ENCODE assay signal across 31 cellular contexts in the genomic region with DNA sequence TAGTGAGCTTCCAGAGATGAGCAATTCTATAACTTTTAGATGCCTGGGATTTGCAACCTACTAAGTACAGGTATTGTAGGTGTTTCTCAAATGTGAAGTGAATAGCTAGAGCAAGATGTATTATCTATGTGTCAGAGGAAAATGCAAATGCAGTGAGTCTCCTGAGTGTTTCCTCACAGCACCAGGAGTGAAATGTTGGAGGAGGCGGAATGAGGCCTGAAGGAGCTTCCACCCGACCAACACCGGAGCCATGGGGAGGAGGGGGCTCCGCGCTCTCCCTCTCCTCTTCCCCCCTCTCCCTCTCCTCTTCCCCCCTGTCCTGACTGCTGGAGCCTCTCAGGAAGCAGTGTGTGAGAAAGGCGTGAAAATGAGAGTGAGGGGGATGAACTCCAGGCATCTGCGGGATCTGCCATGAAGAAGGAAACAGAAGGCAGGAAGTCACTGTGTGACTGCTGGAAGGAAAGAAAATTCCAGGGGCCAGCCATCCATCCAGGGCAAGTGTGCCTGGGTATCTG.
"Had no signal": no experiment of that assay in that cellular context is flagged by ENCODE, and none has a peak within 500 bp of the region (broad histone marks: within the 10 kb centered on the region; RNA-seq: fewer than 3 reads in every experiment).

No MANE protein-coding gene starts in this region.

- H3K27me3 ChIP-seq: adrenal gland, body of pancreas, colonic mucosa, esophagus muscularis mucosa had no signal

- H3K27ac ChIP-seq: adrenal gland, body of pancreas, colonic mucosa, esophagus muscularis mucosa, WERI-Rb-1 had no signal

- H3K4me1 ChIP-seq: adrenal gland, body of pancreas, colonic mucosa, esophagus muscularis mucosa had no signal

- H3K36me3 ChIP-seq: adrenal gland, colonic mucosa, esophagus muscularis mucosa, WERI-Rb-1 had no signal

- H3K4me1 Mint-ChIP-seq: activated naive CD4-positive, alpha-beta T cell treated with anti-CD3 and anti-CD28 coated beads, Interleukin-2, amount 50 U/mL, for 24 hours; activated naive CD8-positive, alpha-beta T cell treated with anti-CD3 and anti-CD28 coated beads for 36 hours; activated naive CD8-positive, alpha-beta T cell treated with anti-CD3 and anti-CD28 coated beads, Interleukin-2, amount 50 U/mL, for 24 hours; activated T-helper 17 cell treated with anti-CD3 and anti-CD28 coated beads, Interleukin-2, amount 50 U/mL, for 72 hours had no signal

- ATAC-seq: activated CD4-positive, CD25-positive, alpha-beta regulatory T cell treated with anti-CD3 and anti-CD28 coated beads, Interleukin-2, amount 50 U/mL, for 24 hours; activated CD8-positive, alpha-beta T cell treated with anti-CD3 and anti-CD28 coated beads for 36 hours; activated naive CD8-positive, alpha-beta T cell treated with anti-CD3 and anti-CD28 coated beads, Interleukin-2, amount 50 U/mL, for 24 hours; activated T-cell treated with anti-CD3 and anti-CD28 coated beads, Interleukin-2, amount 50 U/mL, for 4 hours; activated T-helper 17 cell treated with anti-CD3 and anti-CD28 coated beads, Interleukin-2, amount 50 U/mL, for 72 hours; body of pancreas; T-helper 17 cell had no signal

- DNase-seq: activated B cell treated with CpG ODN at 0.5 μM for 24 hours; activated CD4-positive, alpha-beta T cell treated with anti-CD3 and anti-CD28 coated beads for 48 hours; activated CD4-positive, alpha-beta T cell treated with anti-CD3 and anti-CD28 coated beads, Interleukin-2, amount 50 U/mL, for 1 hour; activated CD4-positive, alpha-beta T cell treated with anti-CD3 and anti-CD28 coated beads, Interleukin-2, amount 50 U/mL, for 48 hours; activated CD8-positive, alpha-beta memory T cell treated with anti-CD3 and anti-CD28 coated beads for 24 hours; activated CD8-positive, alpha-beta T cell treated with anti-CD3 and anti-CD28 coated beads for 36 hours; activated effector memory CD4-positive, alpha-beta T cell treated with Interleukin-2 at 50 U/mL for 16 hours; activated gamma-delta T cell treated with Interleukin-2 at 50 U/mL for 16 hours; activated naive CD4-positive, alpha-beta T cell treated with anti-CD3 and anti-CD28 coated beads for 36 hours; activated naive CD8-positive, alpha-beta T cell treated with anti-CD3 and anti-CD28 coated beads for 36 hours; activated naive CD8-positive, alpha-beta T cell treated with anti-CD3 and anti-CD28 coated beads, Interleukin-2, amount 50 U/mL, for 24 hours; activated T-cell treated with anti-CD3 and anti-CD28 coated beads, Interleukin-2, amount 50 U/mL, for 4 hours; adrenal gland; amygdala; aorta; body of pancreas; central memory CD4-positive, alpha-beta T cell; cerebellar nuclear complex; effector CD8-positive, alpha-beta T cell; erythroblast; T-helper 1 cell; T-helper 17 cell; T1000; WERI-Rb-1 had no signal

- H3K36me3 Mint-ChIP-seq: activated naive CD8-positive, alpha-beta T cell treated with anti-CD3 and anti-CD28 coated beads for 36 hours had no signal

- H3K4me3 Mint-ChIP-seq: activated B cell treated with CpG ODN at 0.5 μM for 24 hours; activated CD8-positive, alpha-beta T cell treated with anti-CD3 and anti-CD28 coated beads for 36 hours; activated naive CD4-positive, alpha-beta T cell treated with anti-CD3 and anti-CD28 coated beads for 36 hours; activated naive CD4-positive, alpha-beta T cell treated with anti-CD3 and anti-CD28 coated beads, Interleukin-2, amount 50 U/mL, for 24 hours; activated naive CD8-positive, alpha-beta T cell treated with anti-CD3 and anti-CD28 coated beads for 36 hours; activated naive CD8-positive, alpha-beta T cell treated with anti-CD3 and anti-CD28 coated beads, Interleukin-2, amount 50 U/mL, for 24 hours; activated T-cell treated with anti-CD3 and anti-CD28 coated beads, Interleukin-2, amount 50 U/mL, for 4 hours; activated T-helper 17 cell treated with anti-CD3 and anti-CD28 coated beads, Interleukin-2, amount 50 U/mL, for 72 hours; endodermal cell; T-helper 17 cell; T-helper 2 cell treated with Interferon-gamma antibody and Interleukin-4, amounts not matched to agents 5 μg/mL and 100 μg/mL, for 36 hours had no signal

- H3K4me3 ChIP-seq: adrenal gland, body of pancreas, colonic mucosa, esophagus muscularis mucosa had no signal

- H3K27ac Mint-ChIP-seq: activated B cell treated with CpG ODN at 0.5 μM for 24 hours; activated CD8-positive, alpha-beta T cell treated with anti-CD3 and anti-CD28 coated beads for 36 hours; activated naive CD4-positive, alpha-beta T cell treated with anti-CD3 and anti-CD28 coated beads for 36 hours; activated naive CD4-positive, alpha-beta T cell treated with anti-CD3 and anti-CD28 coated beads, Interleukin-2, amount 50 U/mL, for 24 hours; activated naive CD8-positive, alpha-beta T cell treated with anti-CD3 and anti-CD28 coated beads for 36 hours; activated naive CD8-positive, alpha-beta T cell treated with anti-CD3 and anti-CD28 coated beads, Interleukin-2, amount 50 U/mL, for 24 hours; activated T-helper 17 cell treated with anti-CD3 and anti-CD28 coated beads, Interleukin-2, amount 50 U/mL, for 72 hours; endodermal cell; T-helper 17 cell; T-helper 2 cell treated with Interferon-gamma antibody and Interleukin-4, amounts not matched to agents 5 μg/mL and 100 μg/mL, for 36 hours had no signal

- H3K9me3 ChIP-seq: adrenal gland, colonic mucosa, esophagus muscularis mucosa had no signal
